ENCODE assay signal across 15 cellular contexts in genomic region chr1:1461721-1462317, GRCh38. TPM values are rescaled to one million over a fixed set of nuclear protein-coding genes. Genes with fewer than 3 reads are reported as not detected.
DNase-seq lines count a peak whose midpoint lies in the region; ATAC-seq, FAIRE-seq and TF ChIP-seq lines count a peak whose summit lies in the region.
"Had no signal": no experiment of that assay in that cellular context is flagged by ENCODE, and none has a peak within 500 bp of the region (broad histone marks: within the 10 kb centered on the region; RNA-seq: fewer than 3 reads in every experiment).

No MANE protein-coding gene starts in this region.

- no peaks in the 10 kb centered on the region for H3K9me2 ChIP-seq in Karpas-422 (replicated peaks; ENCODE audit: insufficient read depth, low read length)

- 36% methylated on average over 17 of the region's 18 CpGs for WGBS in GM12878 (ENCODE audit: insufficient coverage, insufficient replicate concordance, low lambda C conversion rate, missing lambda C conversion rate)

- peak; percentile 49 for DNase-seq in NCI-H510A (lab: John Stamatoyannopoulos, UW)
- no peak for DNase-seq in NCI-H510A treated with DMSO at 0.1 percent for 48 hours (lab: John Stamatoyannopoulos, UW)
- no peak for DNase-seq in Karpas-422
- no peak for DNase-seq in GM12878 (ENCODE audit: low read depth, low spot score)
- DNase-seq in iPS-NIHi7 (ENCODE audit: extremely low spot score): no peak
- DNase-seq: activated CD4-positive, alpha-beta T cell treated with anti-CD3 and anti-CD28 coated beads for 4 hours; foreskin melanocyte; NCI-H345; posterior cingulate gyrus had no signal

- no peaks in the 10 kb centered on the region for H3K9me3 ChIP-seq in Karpas-422 (ENCODE audit: low read length)
- no peaks in the 10 kb centered on the region for H3K9me3 ChIP-seq in GM12878 (replicated peaks; ENCODE audit: control insufficient read depth, insufficient read depth, low read length)
- peaks cover 1% of the 10 kb centered on the region for H3K9me3 ChIP-seq in neuron (ENCODE audit: low read length)

- no peak; the same call in 2 of the 3 replicates for ATAC-seq in GM12878
- no peak for ATAC-seq in HG03565 (IDR thresholded peaks at IDR 0.05; ENCODE audit: unreplicated experiment)
- ATAC-seq in HG02870 (IDR thresholded peaks at IDR 0.05; ENCODE audit: unreplicated experiment): no peak

- intact Hi-C loops in GM12878 (cut with micrococcal nuclease; ENCODE audit: unreplicated experiment): no loop called here

- no peaks in the 10 kb centered on the region; the same call in 1 of the 2 replicates for H3K4me1 ChIP-seq in Karpas-422 (ENCODE audit: low read length)
- peaks cover 8% of the 10 kb centered on the region for H3K4me1 ChIP-seq in GM12878 (ENCODE audit: control insufficient read depth, insufficient read depth, low read length)
- H3K4me1 ChIP-seq in neuron (ENCODE audit: insufficient read depth, low read length): no peaks in the 10 kb centered on the region

- no peak for FAIRE-seq in GM12878 (lab: Jason Lieb, UNC)
- FAIRE-seq: A204.1, GM18507 had no signal

- no peak for TF ChIP-seq POLR2A in GM12878 (IDR thresholded peaks at IDR 0.05; ENCODE audit: low read depth, low read length)

- H3K36me3 ChIP-seq in Karpas-422 (ENCODE audit: insufficient read depth, low read length) (no peaks in the 10 kb centered on the region), GM12878 (ENCODE audit: control insufficient read depth in 2 of 2, insufficient read depth in 2 of 2, low read length in 1 of 2) (no peaks in the 10 kb centered on the region), neuron (ENCODE audit: insufficient read depth, low read length) (no peaks in the 10 kb centered on the region)

- no peak for TF ChIP-seq RAD21 in GM12878 (IDR thresholded peaks at IDR 0.05; ENCODE audit: insufficient read depth, low read depth, low read length)

- no TSS peak for BruUV-seq in GM12878 (replicated peaks; lab: Mats Ljungman, UMichigan)

- H3K4me2 ChIP-seq in Karpas-422 (ENCODE audit: low read depth, low read length, poor library complexity, severe bottlenecking) (peak overlapping the region; percentile 15), GM12878 (ENCODE audit: control insufficient read depth, insufficient read depth) (peak overlapping the region; percentile 63)

- SMC1A ChIA-PET in GM12878 (lab: Charles Lee; ENCODE audit: uncharacterized antibody, unreplicated experiment): interaction anchor here (1.0 to 1.3 kb wide), 2 partner anchors 20 to 262 kb away, joined by 3 read pairs; partner anchors contain the start of gene CDK11A

- TF ChIP-seq CTCF in GM12878 (IDR thresholded peaks at IDR 0.05 in 2 of 3, conservative IDR thresholded peaks at IDR 0.05 in 1 of 3; ENCODE audit: control insufficient read depth in 2 of 3, extremely low read depth in 1 of 3, insufficient read depth in 1 of 3, low read depth in 3 of 3, low read length in 3 of 3): no peak

- CTCF ChIA-PET in GM12878 (lab: Yijun Ruan, JAX): interaction anchor here (1.9 kb wide), 1 partner anchor 90 kb away, joined by 5 read pairs; no protein-coding TSS in a partner anchor

- H3K9ac ChIP-seq in Karpas-422 (ENCODE audit: low read length): no peak overlapping the region
- peak overlapping the region; percentile 27; the same call in 1 of the 2 replicates for H3K9ac ChIP-seq in GM12878 (ENCODE audit: control insufficient read depth, insufficient read depth, low read length)

- no peaks in the 10 kb centered on the region for H3K79me2 ChIP-seq in Karpas-422 (ENCODE audit: low read length)
- H3K79me2 ChIP-seq in GM12878 (ENCODE audit: control insufficient read depth, insufficient read depth, low read length): no peaks in the 10 kb centered on the region

- H2AFZ ChIP-seq in Karpas-422 (ENCODE audit: low read length) (no peak overlapping the region), GM12878 (ENCODE audit: control insufficient read depth, low read depth, low read length) (peak overlapping the region; percentile 71), neuron (ENCODE audit: low read depth, low read length) (peak overlapping the region; percentile 63)

- H3K27me3 ChIP-seq in Karpas-422 (ENCODE audit: low read length) (no peaks in the 10 kb centered on the region), GM12878 (replicated peaks in 1 of 2; ENCODE audit: control insufficient read depth in 2 of 2, insufficient read depth in 2 of 2, low read length in 1 of 2) (no peaks in the 10 kb centered on the region), neuron (ENCODE audit: insufficient read depth, low read length) (peaks cover 2% of the 10 kb centered on the region)

- in situ Hi-C loops in GM12878 (cut with MboI): no loop called here

- H4K20me1 ChIP-seq in Karpas-422 (ENCODE audit: insufficient read depth, low read depth, low read length) (no peaks in the 10 kb centered on the region), GM12878 (ENCODE audit: control insufficient read depth, insufficient read depth) (no peaks in the 10 kb centered on the region)

- RAD21 ChIA-PET in GM12878 (lab: Charles Lee; ENCODE audit: unreplicated experiment): interaction anchor here (0.9 kb wide), 1 partner anchor 24 kb away, joined by 3 read pairs; no protein-coding TSS in a partner anchor

- POLR2A ChIA-PET in GM12878 (lab: Charles Lee): interaction anchor here (1.1 to 1.3 kb wide), 2 partner anchors 24 to 63 kb away, joined by 3 read pairs; partner anchors contain the start of gene CCNL2

- H3K4me3 ChIP-seq in Karpas-422 (ENCODE audit: low read length) (no peak overlapping the region), GM12878 (peak overlapping the region; percentile 36; the same call in 1 of the 2 replicates), neuron (ENCODE audit: low read length) (no peak overlapping the region)
- H3K4me3 ChIP-seq: coronary artery had no signal

- H3K27ac ChIP-seq in Karpas-422 (ENCODE audit: low read length): no peak overlapping the region
- H3K27ac ChIP-seq in GM12878 (ENCODE audit: control insufficient read depth, insufficient read depth): 0 out of 2 replicates have a peak overlapping the region, but pooled peaks have one; percentile 24
- H3K27ac ChIP-seq: coronary artery had no signal

- no peak for TF ChIP-seq EP300 in GM12878 (IDR thresholded peaks at IDR 0.05; ENCODE audit: borderline replicate concordance in 1 of 2, control insufficient read depth in 1 of 2, low read depth in 2 of 2, low read length in 2 of 2)

RNA-seq across cellular contexts. Expression of gene ATAD3B, which starts 9.7 kb away (rescaled TPM):
- 13.9 and 37.2 TPM in 2 replicates for total RNA-seq in Karpas-422 (2014; rRNA removed; shearing (Covaris generic); ENCODE audit: low replicate concordance)
- total RNA-seq in GM12878 (2013; cell fraction: nucleolus; rRNA removed): 53.2 and 60.0 TPM in 2 replicates
- total RNA-seq in GM12878 (2014; rRNA removed) (29.7 and 35.7 TPM in 2 replicates), GM12878 (2014; rRNA removed; fragmentation: Illumina TruSeq; extraction: Trizol) (9.3 and 10.7 TPM in 2 replicates), GM12878 (2021) (32.9 and 36.8 TPM in 2 replicates)
- 4.4 TPM for polyA plus RNA-seq in GM12878 (2011; ENCODE audit: low read depth)
- polyA plus RNA-seq in GM12878 (2011; rRNA removed) (7.6 and 14.0 TPM in 2 replicates), GM12878 (2014; fragmentation: Illumina TruSeq; extraction: Trizol) (2.1 and 5.8 TPM in 2 replicates), GM12878 (2014; fragmentation: Nextera tagmentation; extraction: Ambion mirVana) (under 1 TPM; 0.03 to 0.73 TPM), GM12878 (2014; rRNA removed) (38.8 and 52.5 TPM in 2 replicates), GM12878 (2016; fragmentation: Nextera tagmentation; extraction: Ambion mirVana) (10 to 100 TPM; 33.7 to 35.1 TPM)
- polyA plus RNA-seq in GM12878 (2011; cell fraction: cytosol; rRNA removed): 14.1 and 30.5 TPM in 2 replicates
- polyA plus RNA-seq in GM12878 (2011; cell fraction: nucleus; rRNA removed): 90.3 and 160 TPM in 2 replicates
- 14.0 and 21.3 TPM in 2 replicates for polyA plus RNA-seq in GM12878 (2012)
- 5.5 and 13.1 TPM in 2 replicates for polyA minus RNA-seq in GM12878 (2011; rRNA and poly(A)+ RNA removed)
- 11.0 and 17.0 TPM in 2 replicates for polyA minus RNA-seq in GM12878 (2011; cell fraction: cytosol; rRNA and poly(A)+ RNA removed)
- 13.7 and 34.8 TPM in 2 replicates for polyA minus RNA-seq in GM12878 (2011; cell fraction: nucleus; rRNA and poly(A)+ RNA removed)

RNA-seq across cellular contexts. Expression of gene ATAD3C, which starts 12.3 kb away (rescaled TPM):
- total RNA-seq in Karpas-422 (2014; rRNA removed; shearing (Covaris generic); ENCODE audit: low replicate concordance): 0.51 TPM in 1 of 2 replicates, not detected in the other
- 1.4 and 2.7 TPM in 2 replicates for total RNA-seq in GM12878 (2013; cell fraction: nucleolus; rRNA removed)
- total RNA-seq in GM12878 (2014; rRNA removed): 0.06 and 0.44 TPM in 2 replicates
- 0.41 and 0.63 TPM in 2 replicates for total RNA-seq in GM12878 (2014; rRNA removed; fragmentation: Illumina TruSeq; extraction: Trizol)
- total RNA-seq in GM12878 (2021): 1.1 and 1.6 TPM in 2 replicates
- 3.2 TPM for polyA plus RNA-seq in GM12878 (2011; ENCODE audit: low read depth)
- polyA plus RNA-seq in GM12878 (2011; rRNA removed): 2.2 and 3.1 TPM in 2 replicates
- 7.5 and 8.5 TPM in 2 replicates for polyA plus RNA-seq in GM12878 (2011; cell fraction: cytosol; rRNA removed)
- polyA plus RNA-seq in GM12878 (2011; cell fraction: nucleus; rRNA removed): 1.8 and 3.0 TPM in 2 replicates
- 1.7 and 2.1 TPM in 2 replicates for polyA plus RNA-seq in GM12878 (2012)
- polyA plus RNA-seq in GM12878 (2014; fragmentation: Illumina TruSeq; extraction: Trizol): 0.22 and 0.32 TPM in 2 replicates
- under 1 TPM; 0.03 to 0.13 TPM for polyA plus RNA-seq in GM12878 (2014; fragmentation: Nextera tagmentation; extraction: Ambion mirVana)
- polyA plus RNA-seq in GM12878 (2014; rRNA removed): 1.1 and 2.1 TPM in 2 replicates
- polyA plus RNA-seq in GM12878 (2016; fragmentation: Nextera tagmentation; extraction: Ambion mirVana): 1 to 10 TPM; 2.1 to 2.9 TPM
- polyA minus RNA-seq in GM12878 (2011; rRNA and poly(A)+ RNA removed): 0.29 and 2.3 TPM in 2 replicates
- 0.42 TPM in 1 of 2 replicates, not detected in the other for polyA minus RNA-seq in GM12878 (2011; cell fraction: cytosol; rRNA and poly(A)+ RNA removed)
- polyA minus RNA-seq in GM12878 (2011; cell fraction: nucleus; rRNA and poly(A)+ RNA removed): 1.2 TPM in 1 of 2 replicates, not detected in the other

RNA-seq across cellular contexts. Expression of gene VWA1, which starts 26.3 kb away (rescaled TPM):
- not detected in 2 replicates for total RNA-seq in Karpas-422 (2014; rRNA removed; shearing (Covaris generic); ENCODE audit: low replicate concordance)
- total RNA-seq in GM12878 (2013; cell fraction: nucleolus; rRNA removed): 1.5 and 2.3 TPM in 2 replicates
- total RNA-seq in GM12878 (2014; rRNA removed) (0.40 and 0.71 TPM in 2 replicates), GM12878 (2014; rRNA removed; fragmentation: Illumina TruSeq; extraction: Trizol) (0.13 and 0.14 TPM in 2 replicates), GM12878 (2021) (1.7 and 1.8 TPM in 2 replicates)
- 0.70 TPM for polyA plus RNA-seq in GM12878 (2011; ENCODE audit: low read depth)
- polyA plus RNA-seq in GM12878 (2011; rRNA removed) (0.45 and 1.1 TPM in 2 replicates), GM12878 (2014; fragmentation: Illumina TruSeq; extraction: Trizol) (0.03 TPM in 1 of 2 replicates, not detected in the other), GM12878 (2014; fragmentation: Nextera tagmentation; extraction: Ambion mirVana) (under 1 TPM in 1 of 2 experiments, not detected in 1; 0.02 TPM), GM12878 (2014; rRNA removed) (0.40 and 0.56 TPM in 2 replicates), GM12878 (2016; fragmentation: Nextera tagmentation; extraction: Ambion mirVana) (under 1 TPM in 1 of 2 experiments, not detected in 1; 0.24 TPM)
- polyA plus RNA-seq in GM12878 (2011; cell fraction: cytosol; rRNA removed): 1.4 and 2.3 TPM in 2 replicates
- 3.6 and 5.8 TPM in 2 replicates for polyA plus RNA-seq in GM12878 (2011; cell fraction: nucleus; rRNA removed)
- polyA plus RNA-seq in GM12878 (2012): 4.1 and 4.9 TPM in 2 replicates
- 0.51 and 0.88 TPM in 2 replicates for polyA minus RNA-seq in GM12878 (2011; rRNA and poly(A)+ RNA removed)
- 0.42 and 0.80 TPM in 2 replicates for polyA minus RNA-seq in GM12878 (2011; cell fraction: cytosol; rRNA and poly(A)+ RNA removed)
- 1.7 and 1.8 TPM in 2 replicates for polyA minus RNA-seq in GM12878 (2011; cell fraction: nucleus; rRNA and poly(A)+ RNA removed)

RNA-seq across cellular contexts. Expression of gene ANKRD65, which starts 40.7 kb away (rescaled TPM):
- not detected in 2 replicates for total RNA-seq in Karpas-422 (2014; rRNA removed; shearing (Covaris generic); ENCODE audit: low replicate concordance)
- 1.2 and 1.8 TPM in 2 replicates for total RNA-seq in GM12878 (2013; cell fraction: nucleolus; rRNA removed)
- total RNA-seq in GM12878 (2014; rRNA removed): 0.17 and 0.33 TPM in 2 replicates
- total RNA-seq in GM12878 (2014; rRNA removed; fragmentation: Illumina TruSeq; extraction: Trizol): 0.18 and 0.45 TPM in 2 replicates
- 0.96 and 1.2 TPM in 2 replicates for total RNA-seq in GM12878 (2021)
- 0.42 TPM for polyA plus RNA-seq in GM12878 (2011; ENCODE audit: low read depth)
- 0.12 and 0.24 TPM in 2 replicates for polyA plus RNA-seq in GM12878 (2011; rRNA removed)
- 0.21 and 0.38 TPM in 2 replicates for polyA plus RNA-seq in GM12878 (2011; cell fraction: cytosol; rRNA removed)
- 2.0 and 2.3 TPM in 2 replicates for polyA plus RNA-seq in GM12878 (2011; cell fraction: nucleus; rRNA removed)
- polyA plus RNA-seq in GM12878 (2012): 1.3 TPM in 2 replicates
- polyA plus RNA-seq in GM12878 (2014; fragmentation: Illumina TruSeq; extraction: Trizol): 0.14 and 0.29 TPM in 2 replicates
- under 1 TPM; 0.05 to 0.15 TPM for polyA plus RNA-seq in GM12878 (2014; fragmentation: Nextera tagmentation; extraction: Ambion mirVana)
- polyA plus RNA-seq in GM12878 (2014; rRNA removed): 0.86 and 0.94 TPM in 2 replicates
- 1 to 10 TPM; 1.8 to 2.8 TPM for polyA plus RNA-seq in GM12878 (2016; fragmentation: Nextera tagmentation; extraction: Ambion mirVana)
- 0.15 TPM in 1 of 2 replicates, not detected in the other for polyA minus RNA-seq in GM12878 (2011; rRNA and poly(A)+ RNA removed)
- polyA minus RNA-seq in GM12878 (2011; cell fraction: cytosol; rRNA and poly(A)+ RNA removed): not detected in 2 replicates
- 0.36 TPM in 1 of 2 replicates, not detected in the other for polyA minus RNA-seq in GM12878 (2011; cell fraction: nucleus; rRNA and poly(A)+ RNA removed)

RNA-seq across cellular contexts. Expression of gene ATAD3A, which starts 50.1 kb away (rescaled TPM):
- 12.5 and 52.1 TPM in 2 replicates for total RNA-seq in Karpas-422 (2014; rRNA removed; shearing (Covaris generic); ENCODE audit: low replicate concordance)
- 13.0 and 24.6 TPM in 2 replicates for total RNA-seq in GM12878 (2013; cell fraction: nucleolus; rRNA removed)
- total RNA-seq in GM12878 (2014; rRNA removed) (56.1 and 58.6 TPM in 2 replicates), GM12878 (2014; rRNA removed; fragmentation: Illumina TruSeq; extraction: Trizol) (16.9 and 24.6 TPM in 2 replicates), GM12878 (2021) (66.8 and 76.4 TPM in 2 replicates)
- 5.4 TPM for polyA plus RNA-seq in GM12878 (2011; ENCODE audit: low read depth)
- polyA plus RNA-seq in GM12878 (2011; rRNA removed) (6.6 and 16.2 TPM in 2 replicates), GM12878 (2014; fragmentation: Illumina TruSeq; extraction: Trizol) (0.95 and 9.0 TPM in 2 replicates), GM12878 (2014; fragmentation: Nextera tagmentation; extraction: Ambion mirVana) (1 to 10 TPM in 1 of 2 experiments, under 1 TPM in 1; 0.05 to 1.3 TPM), GM12878 (2014; rRNA removed) (53.3 and 69.0 TPM in 2 replicates), GM12878 (2016; fragmentation: Nextera tagmentation; extraction: Ambion mirVana) (10 to 100 TPM; 84.4 to 93.5 TPM)
- 24.6 and 42.6 TPM in 2 replicates for polyA plus RNA-seq in GM12878 (2011; cell fraction: cytosol; rRNA removed)
- 41.2 and 70.4 TPM in 2 replicates for polyA plus RNA-seq in GM12878 (2011; cell fraction: nucleus; rRNA removed)
- polyA plus RNA-seq in GM12878 (2012): 20.3 and 26.6 TPM in 2 replicates
- 9.5 and 26.3 TPM in 2 replicates for polyA minus RNA-seq in GM12878 (2011; rRNA and poly(A)+ RNA removed)
- 17.2 and 17.7 TPM in 2 replicates for polyA minus RNA-seq in GM12878 (2011; cell fraction: cytosol; rRNA and poly(A)+ RNA removed)
- 8.9 and 14.9 TPM in 2 replicates for polyA minus RNA-seq in GM12878 (2011; cell fraction: nucleus; rRNA and poly(A)+ RNA removed)
